Comparison of ENCODE assay signal across 34 cellular contexts in genomic region chr15:27066446-27066845, GRCh38.
"Had no signal": no experiment of that assay in that cellular context is flagged by ENCODE, and none has a peak within 500 bp of the region (broad histone marks: within the 10 kb centered on the region; RNA-seq: fewer than 3 reads in every experiment).

No MANE protein-coding gene starts in this region.

- H3K9me3 ChIP-seq: MG63 had no signal

- H3K27ac ChIP-seq: KMS-11 had no signal

- H3K4me3 ChIP-seq: MG63 had no signal

- DNase-seq: Karpas-422, Kasumi-1, MG63, MV-4-11, NCI-H1048, NCI-H1092, NCI-H1092 treated with DMSO at 0.1 percent for 48 hours, NCI-H1105, NCI-H1105 treated with DMSO at 0.1 percent for 48 hours, NCI-H1417, NCI-H1417 treated with DMSO at 0.1 percent for 48 hours, NCI-H1436, NCI-H1436 treated with DMSO at 0.1 percent for 48 hours, NCI-H146, NCI-H1694, NCI-H1694 treated with DMSO at 0.1 percent for 48 hours, NCI-H187, NCI-H187 treated with DMSO at 0.1 percent for 48 hours, NCI-H1930, NCI-H2029, NCI-H2029 treated with DMSO at 0.1 percent for 48 hours, NCI-H2081, NCI-H2081 treated with DMSO at 0.1 percent for 48 hours, NCI-H2107, NCI-H2171, NCI-H2171 treated with DMSO at 0.1 percent for 48 hours, NCI-H2227 treated with DMSO at 0.1 percent for 48 hours, NCI-H226, NCI-H345, NCI-H446, NCI-H446 treated with DMSO at 0.1 percent for 48 hours, NCI-H510A, NCI-H510A treated with DMSO at 0.1 percent for 48 hours had no signal

- H3K9ac ChIP-seq: KMS-11 had no signal

- H3K4me2 ChIP-seq: KMS-11 had no signal

- H3K36me3 ChIP-seq: MG63 had no signal

- H3K27me3 ChIP-seq: MG63 had no signal
